Comparison of ENCODE assay signal across 13 cellular contexts in the genomic region with DNA sequence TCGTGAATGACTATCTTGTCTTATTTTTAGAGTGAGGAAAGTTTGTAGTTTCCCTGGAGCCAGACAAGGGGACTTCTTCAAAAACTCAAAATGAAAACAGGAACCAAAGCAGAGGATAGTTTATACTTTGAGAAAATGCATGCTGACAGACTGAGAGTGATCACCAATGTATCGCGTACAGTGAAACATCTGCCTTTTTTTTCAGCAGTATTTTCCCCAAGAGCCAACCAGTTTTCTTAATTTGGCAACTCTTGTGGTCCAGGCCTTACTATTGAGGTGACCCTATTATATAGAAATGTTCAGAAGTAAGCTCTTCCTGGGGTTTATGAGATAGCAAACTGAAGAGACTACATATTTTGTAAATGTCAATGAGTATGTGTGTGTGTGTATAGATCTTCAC.
DNase-seq lines count a peak whose midpoint lies in the region; ATAC-seq and TF ChIP-seq lines count a peak whose summit lies in the region.
"Had no signal": no experiment of that assay in that cellular context is flagged by ENCODE, and none has a peak within 500 bp of the region (broad histone marks: within the 10 kb centered on the region; RNA-seq: fewer than 3 reads in every experiment).

No MANE protein-coding gene starts in this region.

- no peak overlapping the region for H3K27ac ChIP-seq in osteoblast (ENCODE audit: low read depth, low read length)
- no peak overlapping the region for H3K27ac ChIP-seq in A673 (ENCODE audit: low read depth, low read length, poor library complexity, severe bottlenecking)

- no peaks in the 10 kb centered on the region for H3K9me3 ChIP-seq in osteoblast (ENCODE audit: low read depth, low read length)
- H3K9me3 ChIP-seq in A673 (ENCODE audit: low read depth, low read length, poor library complexity, severe bottlenecking) = no peaks in the 10 kb centered on the region
- H3K9me3 ChIP-seq: mucosa of descending colon had no signal

- no TSS peak for BruUV-seq in A673 (replicated peaks; lab: Mats Ljungman, UMichigan)

- H4K20me1 ChIP-seq in osteoblast (ENCODE audit: insufficient read depth, low read length) = no peaks in the 10 kb centered on the region

- ATAC-seq in GM18873 (IDR thresholded peaks at IDR 0.05; ENCODE audit: low FRiP score, unreplicated experiment) (peak; percentile 84), GM21737 (IDR thresholded peaks at IDR 0.05; ENCODE audit: unreplicated experiment) (peak; percentile 73), HG03342 (IDR thresholded peaks at IDR 0.05; ENCODE audit: unreplicated experiment) (peak; percentile 75)
- ATAC-seq: mucosa of descending colon, T-helper 17 cell had no signal

- intact Hi-C loops in A673 (cut with micrococcal nuclease; ENCODE audit: unreplicated experiment) = no loop called here

- CTCF ChIA-PET in A673 (lab: Charles Lee) = no interaction called here

- H3K4me2 ChIP-seq in osteoblast (ENCODE audit: insufficient read depth, low read length) = no peak overlapping the region

- TF ChIP-seq CTCF in osteoblast (IDR thresholded peaks at IDR 0.05; ENCODE audit: extremely low read depth, low read depth, low read length) = no peak
- no peak for TF ChIP-seq CTCF in A673 (conservative IDR thresholded peaks at IDR 0.05; ENCODE audit: low read depth, low read length)

- POLR2A ChIA-PET in A673 (lab: Charles Lee; ENCODE audit: low non-redundant PET) = no interaction called here

- H3K4me1 ChIP-seq in osteoblast (ENCODE audit: insufficient read depth, low read length) (peaks cover 13% of the 10 kb centered on the region), A673 (ENCODE audit: insufficient read depth, low read length, poor library complexity, severe bottlenecking) (no peaks in the 10 kb centered on the region)

- DNase-seq in osteoblast (ENCODE audit: insufficient read length, low spot score, missing footprints) (no peak), epidermal melanocyte (ENCODE audit: insufficient read length, low spot score) (no peak), NCI-H774 (lab: John Stamatoyannopoulos, UW) (no peak), A673 (ENCODE audit: low spot score) (no peak)
- no peak for DNase-seq in activated CD8-positive, alpha-beta memory T cell treated with anti-CD3 and anti-CD28 coated beads for 24 hours
- DNase-seq: DMS153, glutamatergic neuron, mucosa of descending colon, NCI-H187, T-helper 17 cell had no signal

- H3K36me3 ChIP-seq in osteoblast (ENCODE audit: insufficient read depth, low read length) (no peaks in the 10 kb centered on the region), A673 (ENCODE audit: insufficient read depth, low read length, poor library complexity, severe bottlenecking) (no peaks in the 10 kb centered on the region)

- H3K79me2 ChIP-seq in osteoblast (ENCODE audit: insufficient read depth, low read length) = no peaks in the 10 kb centered on the region

- H3K4me3 ChIP-seq in osteoblast (ENCODE audit: insufficient read depth, low read length) (no peak overlapping the region), A673 (ENCODE audit: low read depth, low read length, poor library complexity, severe bottlenecking) (no peak overlapping the region)
- H3K4me3 ChIP-seq: mucosa of descending colon had no signal

- H2AFZ ChIP-seq in osteoblast (ENCODE audit: low read length) = peak overlapping the region; percentile 12

- H3K27me3 ChIP-seq in osteoblast (ENCODE audit: insufficient read depth, low read length) (no peaks in the 10 kb centered on the region), A673 (replicated peaks; ENCODE audit: insufficient read depth, low read depth, low read length, poor library complexity) (no peaks in the 10 kb centered on the region)
